In the genomic region with DNA sequence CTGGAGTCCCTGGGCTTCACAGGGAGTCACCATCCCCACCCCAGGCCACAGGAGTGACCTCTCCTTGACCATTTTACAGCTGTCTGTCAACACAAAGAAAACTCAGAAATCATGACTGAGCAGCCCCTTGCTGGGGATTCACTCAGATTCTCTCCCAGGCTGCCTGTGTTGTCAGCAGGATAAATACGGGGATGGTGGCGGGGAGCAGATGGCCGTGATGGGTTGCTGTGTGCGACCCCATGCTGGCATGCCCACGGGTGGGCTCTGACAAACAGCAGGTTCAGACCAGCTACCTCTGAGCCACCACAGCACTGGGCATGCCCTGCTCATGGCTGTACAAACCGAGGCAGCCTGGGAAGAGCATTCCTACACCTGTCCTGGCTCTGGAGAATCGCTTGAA, we compare ENCODE assay signal across 21 cellular contexts.
DNase-seq lines count a peak whose midpoint lies in the region; ATAC-seq and TF ChIP-seq lines count a peak whose summit lies in the region.
"Had no signal": no experiment of that assay in that cellular context is flagged by ENCODE, and none has a peak within 500 bp of the region (broad histone marks: within the 10 kb centered on the region; RNA-seq: fewer than 3 reads in every experiment).

No MANE protein-coding gene starts in this region.

- POLR2A ChIA-PET in IMR-90 (lab: Charles Lee; ENCODE audit: unreplicated experiment): no interaction called here

- no peaks in the 10 kb centered on the region for H3K4me1 ChIP-seq in IMR-90 (ENCODE audit: control insufficient read depth, insufficient read depth, low read length)
- no peaks in the 10 kb centered on the region for H3K4me1 ChIP-seq in spleen

- no peak overlapping the region for H2AK9ac ChIP-seq in IMR-90 (replicated peaks; ENCODE audit: low read depth, low read length, poor library complexity)

- H3K56ac ChIP-seq in IMR-90 (ENCODE audit: extremely low read depth, insufficient read depth, low read length): no peak overlapping the region

- no peaks in the 10 kb centered on the region; the same call in 1 of the 2 replicates for H4K20me1 ChIP-seq in IMR-90 (ENCODE audit: insufficient read depth, low read length)

- no peak overlapping the region for H3K27ac Mint-ChIP-seq in nephron progenitor cell
- H3K27ac Mint-ChIP-seq: CD14-positive monocyte had no signal

- no peaks in the 10 kb centered on the region for H3K9me1 ChIP-seq in IMR-90 (ENCODE audit: insufficient read depth, low read length)

- WGBS in IMR-90 (ENCODE audit: extremely low coverage in 2 of 2, insufficient read length in 1 of 2), 2 experiments: 60% methylated on average over 1 of the region's 7 CpGs; no CpG with 5 or more reads in 1 of the 2 experiments
- WGBS in spleen, 5 donors: 70 to 84% (median 78%) methylated on average over 2 to 7 of the region's 7 CpGs

- H2BK15ac ChIP-seq in IMR-90 (ENCODE audit: low read depth, low read length): no peak overlapping the region

- H4K8ac ChIP-seq in IMR-90 (ENCODE audit: low read depth in 2 of 2, low read length in 2 of 2): no peak overlapping the region

- H3K14ac ChIP-seq in IMR-90 (replicated peaks; ENCODE audit: low read depth, low read length): no peak overlapping the region

- H3K36me3 ChIP-seq in IMR-90 (ENCODE audit: control insufficient read depth, insufficient read depth, low read length) (no peaks in the 10 kb centered on the region), spleen (no peaks in the 10 kb centered on the region)
- H3K36me3 ChIP-seq: BE2C had no signal

- H3K27ac ChIP-seq in IMR-90 (ENCODE audit: insufficient read depth, low read length) (no peak overlapping the region), VCaP (peak overlapping the region; percentile 37; the same call in 1 of the 2 replicates), spleen (no peak overlapping the region)
- H3K27ac ChIP-seq: 22Rv1 had no signal

- no peak overlapping the region for H4K91ac ChIP-seq in IMR-90 (ENCODE audit: insufficient read depth, low read depth, low read length)

- ATAC-seq in IMR-90 (ENCODE audit: low read depth) (no peak), GM19023 (IDR thresholded peaks at IDR 0.05; ENCODE audit: unreplicated experiment) (no peak)
- ATAC-seq: PC-3 had no signal

- peaks cover 6% of the 10 kb centered on the region for H3K9me3 Mint-ChIP-seq in nephron progenitor cell

- H3K23ac ChIP-seq in IMR-90 (ENCODE audit: low read depth, low read length): no peak overlapping the region

- no peak for TF ChIP-seq CTCF in IMR-90 (conservative IDR thresholded peaks at IDR 0.05; ENCODE audit: low read depth, low read length)
- TF ChIP-seq CTCF in VCaP (conservative IDR thresholded peaks at IDR 0.05): no peak
- TF ChIP-seq CTCF in spleen (IDR thresholded peaks at IDR 0.05 in 8 of 11, conservative IDR thresholded peaks at IDR 0.05 in 3 of 11): no peak
- no peak for TF ChIP-seq CTCF in nephron progenitor cell (IDR thresholded peaks at IDR 0.05)

- BruUV-seq in IMR-90 (replicated peaks; lab: Mats Ljungman, UMichigan): no TSS peak

- H3K9me3 ChIP-seq in IMR-90 (ENCODE audit: control insufficient read depth, insufficient read depth, low read length): peaks cover 2% of the 10 kb centered on the region; the same call in 1 of the 2 replicates
- H3K9me3 ChIP-seq in spleen: peaks cover 0 to 11% (median 0%) of the 10 kb centered on the region in 8 donors
- H3K9me3 ChIP-seq: BE2C, SK-N-SH had no signal

- H4K5ac ChIP-seq in IMR-90 (ENCODE audit: low read depth, low read length): no peak overlapping the region

- no peaks in the 10 kb centered on the region for H3K79me1 ChIP-seq in IMR-90 (ENCODE audit: low read depth in 1 of 2, low read length in 2 of 2)

- H3K18ac ChIP-seq in IMR-90 (ENCODE audit: low read depth, low read length): no peak overlapping the region

- peaks cover 45% of the 10 kb centered on the region for H3K27me3 ChIP-seq in IMR-90 (ENCODE audit: control insufficient read depth, insufficient read depth, low read length)
- H3K27me3 ChIP-seq in spleen (replicated peaks in 1 of 7): no peaks in the 10 kb centered on the region
- H3K27me3 ChIP-seq: BE2C had no signal

- no peak overlapping the region for H3K4me2 ChIP-seq in IMR-90 (ENCODE audit: low read depth, low read length)
- H3K4me2 ChIP-seq: SK-N-SH had no signal

- H3K36me3 Mint-ChIP-seq in nephron progenitor cell (ENCODE audit: low read depth): peaks cover 20% of the 10 kb centered on the region
- H3K36me3 Mint-ChIP-seq: CD14-positive monocyte had no signal

- no peak overlapping the region for H3K9ac ChIP-seq in IMR-90 (ENCODE audit: low read depth, low read length)
- H3K9ac ChIP-seq: SK-N-SH had no signal

- H2AK5ac ChIP-seq in IMR-90 (ENCODE audit: low read depth, low read length): no peak overlapping the region

- H3K4me3 Mint-ChIP-seq in nephron progenitor cell: no peak overlapping the region
- H3K4me3 Mint-ChIP-seq: CD14-positive monocyte, H9 had no signal

- TF ChIP-seq RAD21 in IMR-90 (IDR thresholded peaks at IDR 0.05; ENCODE audit: low read length): no peak

- peaks cover 15% of the 10 kb centered on the region for H3K27me3 Mint-ChIP-seq in nephron progenitor cell (ENCODE audit: low read depth, poor library complexity)

- no peak for TF ChIP-seq POLR2A in IMR-90 (IDR thresholded peaks at IDR 0.05; ENCODE audit: low read depth, low read length)
- TF ChIP-seq POLR2A in spleen (IDR thresholded peaks at IDR 0.05): no peak

- dilution Hi-C loops in IMR-90 (cut with HindIII; ENCODE audit: low sequenced_read_pairs, unreplicated experiment): no loop called here

- no peak overlapping the region for H2BK5ac ChIP-seq in IMR-90 (ENCODE audit: low read depth, low read length, poor library complexity, severe bottlenecking)

- H3K4me3 ChIP-seq in IMR-90 (ENCODE audit: insufficient read depth, low read depth, low read length) (no peak overlapping the region), spleen (no peak overlapping the region)

- DNase-seq in DMS 273 (lab: John Stamatoyannopoulos, UW; ENCODE audit: unreplicated experiment) (peak; percentile 12), DMS 273 treated with DMSO at 0.1 percent for 48 hours (lab: John Stamatoyannopoulos, UW) (no peak), IMR-90 (no peak), spleen (peak; percentile 35), nephron progenitor cell (no peak)
- DNase-seq: ACHN, BE2C, Calu3, H9, NCI-H1694, NCI-H2029 treated with DMSO at 0.1 percent for 48 hours, NCI-H226, NCI-H524, NCI-H774, PC-3, SK-N-SH, SW 1271 had no signal

- in situ Hi-C loops in IMR-90 (cut with MboI; ENCODE audit: low sequenced_read_pairs): no loop called here

- peak overlapping the region; percentile 29 for H2AFZ ChIP-seq in IMR-90 (replicated peaks; ENCODE audit: low read length, poor library complexity)

- CTCF ChIA-PET in IMR-90 (lab: Yijun Ruan, JAX): interaction anchor here (0.7 kb wide), 1 partner anchor 23 kb away, joined by 4 read pairs; no protein-coding TSS in a partner anchor

- H2BK120ac ChIP-seq in IMR-90 (ENCODE audit: low read depth, low read length): no peak overlapping the region

- peaks cover 12% of the 10 kb centered on the region for H3K4me1 Mint-ChIP-seq in nephron progenitor cell

- no peak overlapping the region for H3K4ac ChIP-seq in IMR-90 (ENCODE audit: low read depth, low read length)

- intact Hi-C loops in IMR-90 (cut with micrococcal nuclease) (no loop called here), spleen (cut with DNase I; ENCODE audit: low total_unique reads) (no loop called here)

- H2BK20ac ChIP-seq in IMR-90 (ENCODE audit: low read depth, low read length): no peak overlapping the region

TF ChIP-seq in IMR-90, 13 proteins besides CTCF, POLR2A, EP300 and RAD21:
- TF ChIP-seq, protein P1, sequence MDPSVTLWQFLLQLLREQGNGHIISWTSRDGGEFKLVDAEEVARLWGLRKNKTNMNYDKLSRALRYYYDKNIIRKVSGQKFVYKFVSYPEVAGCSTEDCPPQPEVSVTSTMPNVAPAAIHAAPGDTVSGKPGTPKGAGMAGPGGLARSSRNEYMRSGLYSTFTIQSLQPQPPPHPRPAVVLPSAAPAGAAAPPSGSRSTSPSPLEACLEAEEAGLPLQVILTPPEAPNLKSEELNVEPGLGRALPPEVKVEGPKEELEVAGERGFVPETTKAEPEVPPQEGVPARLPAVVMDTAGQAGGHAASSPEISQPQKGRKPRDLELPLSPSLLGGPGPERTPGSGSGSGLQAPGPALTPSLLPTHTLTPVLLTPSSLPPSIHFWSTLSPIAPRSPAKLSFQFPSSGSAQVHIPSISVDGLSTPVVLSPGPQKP (IDR thresholded peaks at IDR 0.05; ENCODE audit: borderline replicate concordance, low read depth, low read length): no peak
- no peak for TF ChIP-seq RFX5 (IDR thresholded peaks at IDR 0.05; ENCODE audit: low read depth, low read length)
- TF ChIP-seq CEBPB (IDR thresholded peaks at IDR 0.05; ENCODE audit: low read depth, low read length): no peak
- no peak for TF ChIP-seq MAZ (IDR thresholded peaks at IDR 0.05; ENCODE audit: borderline replicate concordance, low read depth, low read length)
- TF ChIP-seq MAFK (IDR thresholded peaks at IDR 0.05; ENCODE audit: low read depth, low read length): no peak
- TF ChIP-seq FOS (IDR thresholded peaks at IDR 0.05; ENCODE audit: low read depth, low read length): no peak
- TF ChIP-seq NFE2L2 (IDR thresholded peaks at IDR 0.05; ENCODE audit: low read depth, low read length): no peak
- TF ChIP-seq CHD1 (IDR thresholded peaks at IDR 0.05; ENCODE audit: low read depth, low read length): no peak
- no peak for TF ChIP-seq BHLHE40 (IDR thresholded peaks at IDR 0.05; ENCODE audit: low read depth, low read length)
- TF ChIP-seq RCOR1 (IDR thresholded peaks at IDR 0.05; ENCODE audit: insufficient replicate concordance, low read length): no peak

Comparison
In these comparisons a context has a peak if more than half of its experiments do, and no peak if none do; other contexts are left out.
1. DNase-seq: peak in DMS 273 (single experiment) and spleen (single experiment); none in DMS 273 treated with DMSO at 0.1 percent for 48 hours (single experiment), IMR-90 (single experiment) and nephron progenitor cell (single experiment).